In the genomic region with DNA sequence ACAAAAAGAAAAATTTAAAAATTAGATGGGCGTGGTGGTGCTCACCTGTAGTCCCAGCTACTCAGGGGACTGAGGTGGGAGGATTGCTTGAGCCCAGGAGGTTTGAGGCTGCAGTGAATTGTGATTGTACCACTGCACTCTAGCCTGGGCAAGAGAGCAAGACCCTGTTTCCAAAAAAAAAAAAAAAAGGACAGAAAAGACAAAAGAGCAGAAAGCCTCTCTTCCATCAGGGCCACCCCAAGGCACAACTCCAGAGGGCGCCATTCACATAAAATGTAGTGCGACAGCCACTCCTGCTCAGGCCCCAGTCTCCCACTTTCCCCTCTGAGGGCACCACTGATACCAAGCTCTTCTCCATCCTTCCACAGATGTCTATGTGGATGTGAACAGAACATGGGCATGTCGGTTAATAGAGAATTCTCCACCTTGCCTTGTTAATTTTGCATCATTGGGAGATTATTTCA, we compare ENCODE assay signal across 12 cellular contexts. TPM values are rescaled to one million over a fixed set of nuclear protein-coding genes. Genes with fewer than 3 reads are reported as not detected.
DNase-seq lines count a peak whose midpoint lies in the region; ATAC-seq, FAIRE-seq and TF ChIP-seq lines count a peak whose summit lies in the region.
"Had no signal": no experiment of that assay in that cellular context is flagged by ENCODE, and none has a peak within 500 bp of the region (broad histone marks: within the 10 kb centered on the region; RNA-seq: fewer than 3 reads in every experiment).

No MANE protein-coding gene starts in this region.

- H3K79me2 ChIP-seq in DND-41 (ENCODE audit: insufficient read depth, low read length) = no peaks in the 10 kb centered on the region

- no peaks in the 10 kb centered on the region for H3K4me1 ChIP-seq in DND-41 (ENCODE audit: insufficient read depth, low read length)
- peaks cover 17% of the 10 kb centered on the region for H3K4me1 ChIP-seq in prostate gland (replicated peaks)

- H3K9me3 ChIP-seq in DND-41 (ENCODE audit: insufficient read depth, low read length, severe bottlenecking) = no peaks in the 10 kb centered on the region
- H3K9me3 ChIP-seq in prostate gland = no peaks in the 10 kb centered on the region

- ATAC-seq in DND-41 (ENCODE audit: insufficient read depth, low read depth) (peak; percentile 55; the same call in 1 of the 3 replicates), GM18519 (IDR thresholded peaks at IDR 0.05; ENCODE audit: low FRiP score, unreplicated experiment) (no peak), sciatic nerve (no peak)
- ATAC-seq in stimulated activated effector memory CD8-positive, alpha-beta T cell treated with anti-CD3 and anti-CD28 coated beads, Interleukin-12 subunit alpha, Interleukin-12 subunit beta, amount 100 ng/mL, for 72 hours = no peak
- no peak for ATAC-seq in activated T-helper 17 cell treated with anti-CD3 and anti-CD28 coated beads, Interleukin-2, amount 50 U/mL, for 72 hours (replicated peaks)

- TF ChIP-seq POLR2A in prostate gland (IDR thresholded peaks at IDR 0.05) = no peak

- peaks cover 11% of the 10 kb centered on the region for H3K4me1 Mint-ChIP-seq in HFFc6 (ENCODE audit: low read depth)
- peaks cover 46% of the 10 kb centered on the region for H3K4me1 Mint-ChIP-seq in stimulated activated effector memory CD8-positive, alpha-beta T cell treated with anti-CD3 and anti-CD28 coated beads, Interleukin-12 subunit alpha, Interleukin-12 subunit beta, amount 100 ng/mL, for 72 hours
- peaks cover 18% of the 10 kb centered on the region for H3K4me1 Mint-ChIP-seq in activated T-helper 17 cell treated with anti-CD3 and anti-CD28 coated beads, Interleukin-2, amount 50 U/mL, for 72 hours

- no peaks in the 10 kb centered on the region for H3K9me3 Mint-ChIP-seq in HFFc6
- H3K9me3 Mint-ChIP-seq in stimulated activated effector memory CD8-positive, alpha-beta T cell treated with anti-CD3 and anti-CD28 coated beads, Interleukin-12 subunit alpha, Interleukin-12 subunit beta, amount 100 ng/mL, for 72 hours = no peaks in the 10 kb centered on the region
- no peaks in the 10 kb centered on the region for H3K9me3 Mint-ChIP-seq in activated T-helper 17 cell treated with anti-CD3 and anti-CD28 coated beads, Interleukin-2, amount 50 U/mL, for 72 hours
- H3K9me3 Mint-ChIP-seq: CD8-positive, alpha-beta memory T cell had no signal

- no peaks in the 10 kb centered on the region for H3K27me3 ChIP-seq in DND-41 (ENCODE audit: insufficient read depth, low read length, poor library complexity)
- H3K27me3 ChIP-seq in bronchial epithelial cell (ENCODE audit: control insufficient read depth, insufficient read depth, low read length) = no peaks in the 10 kb centered on the region
- no peaks in the 10 kb centered on the region for H3K27me3 ChIP-seq in prostate gland (replicated peaks; ENCODE audit: insufficient read depth)

- 97% methylated on average over 4 of the region's 4 CpGs for WGBS in prostate gland

- H3K4me3 Mint-ChIP-seq in HFFc6 = no peak overlapping the region
- H3K4me3 Mint-ChIP-seq in stimulated activated effector memory CD8-positive, alpha-beta T cell treated with anti-CD3 and anti-CD28 coated beads, Interleukin-12 subunit alpha, Interleukin-12 subunit beta, amount 100 ng/mL, for 72 hours = no peak overlapping the region
- no peak overlapping the region for H3K4me3 Mint-ChIP-seq in activated T-helper 17 cell treated with anti-CD3 and anti-CD28 coated beads, Interleukin-2, amount 50 U/mL, for 72 hours

- H3K36me3 ChIP-seq in DND-41 (ENCODE audit: insufficient read depth, low read length) (peaks cover 41% of the 10 kb centered on the region), bronchial epithelial cell (ENCODE audit: control insufficient read depth, insufficient read depth, low read length) (peaks cover 2% of the 10 kb centered on the region), prostate gland (no peaks in the 10 kb centered on the region)

- H4K20me1 ChIP-seq in DND-41 (ENCODE audit: insufficient read depth, low read length) = no peaks in the 10 kb centered on the region

- DNase-seq in DND-41 (peak; percentile 32), HFFc6 (no peak), bronchial epithelial cell (ENCODE audit: low read depth) (no peak), prostate gland (ENCODE audit: low spot score) (no peak), sciatic nerve (ENCODE audit: low spot score) (no peak)
- no peak for DNase-seq in stimulated activated effector memory CD8-positive, alpha-beta T cell treated with anti-CD3 and anti-CD28 coated beads, Interleukin-12 subunit alpha, Interleukin-12 subunit beta, amount 100 ng/mL, for 72 hours (ENCODE audit: low spot score in 2 of 2)
- DNase-seq: effector memory CD4-positive, alpha-beta T cell; H7; stimulated activated naive CD4-positive, alpha-beta T cell treated with Interleukin-2 at 50 U/mL for 16 hours had no signal

- H3K4me3 ChIP-seq in DND-41 (ENCODE audit: low read depth in 1 of 2, low read length in 2 of 2) = no peak overlapping the region
- H3K4me3 ChIP-seq in bronchial epithelial cell (ENCODE audit: low read depth, low read length) = no peak overlapping the region
- no peak overlapping the region for H3K4me3 ChIP-seq in prostate gland

- H3K27ac Mint-ChIP-seq in HFFc6 = no peak overlapping the region
- H3K27ac Mint-ChIP-seq in stimulated activated effector memory CD8-positive, alpha-beta T cell treated with anti-CD3 and anti-CD28 coated beads, Interleukin-12 subunit alpha, Interleukin-12 subunit beta, amount 100 ng/mL, for 72 hours = no peak overlapping the region
- H3K27ac Mint-ChIP-seq in activated T-helper 17 cell treated with anti-CD3 and anti-CD28 coated beads, Interleukin-2, amount 50 U/mL, for 72 hours = no peak overlapping the region

- peaks cover 10% of the 10 kb centered on the region; the same call in 1 of the 2 replicates for H3K36me3 Mint-ChIP-seq in HFFc6 (ENCODE audit: low read depth)
- H3K36me3 Mint-ChIP-seq in stimulated activated effector memory CD8-positive, alpha-beta T cell treated with anti-CD3 and anti-CD28 coated beads, Interleukin-12 subunit alpha, Interleukin-12 subunit beta, amount 100 ng/mL, for 72 hours = peaks cover 68% of the 10 kb centered on the region
- H3K36me3 Mint-ChIP-seq in activated T-helper 17 cell treated with anti-CD3 and anti-CD28 coated beads, Interleukin-2, amount 50 U/mL, for 72 hours (ENCODE audit: low read depth) = peaks cover 49% of the 10 kb centered on the region

- H3K9ac ChIP-seq in DND-41 (ENCODE audit: low read depth, low read length) = no peak overlapping the region

- TF ChIP-seq CTCF in DND-41 (IDR thresholded peaks at IDR 0.05; ENCODE audit: borderline replicate concordance, extremely low read depth, low read length, poor library complexity, severe bottlenecking) = peak; percentile 37
- peak; percentile 55 for TF ChIP-seq CTCF in HFFc6 (IDR thresholded peaks at IDR 0.05)
- peak; percentile 8 for TF ChIP-seq CTCF in bronchial epithelial cell (IDR thresholded peaks at IDR 0.05; ENCODE audit: insufficient read depth, low read length, severe bottlenecking)
- no peak for TF ChIP-seq CTCF in prostate gland (IDR thresholded peaks at IDR 0.05)

- no peaks in the 10 kb centered on the region; the same call in none of the 2 replicates for H3K27me3 Mint-ChIP-seq in HFFc6 (ENCODE audit: insufficient read depth)
- no peaks in the 10 kb centered on the region for H3K27me3 Mint-ChIP-seq in activated T-helper 17 cell treated with anti-CD3 and anti-CD28 coated beads, Interleukin-2, amount 50 U/mL, for 72 hours
- H3K27me3 Mint-ChIP-seq: CD8-positive, alpha-beta memory T cell had no signal

- no peak overlapping the region for H2AFZ ChIP-seq in DND-41 (ENCODE audit: low read depth, low read length)

- FAIRE-seq in bronchial epithelial cell (lab: Jason Lieb, UNC) = no peak

- no peak overlapping the region for H3K4me2 ChIP-seq in DND-41 (ENCODE audit: insufficient read depth, low read length)

- intact Hi-C loops in prostate gland (cut with DNase I) (no loop called here), sciatic nerve (cut with DNase I) (no loop called here)

- no peak overlapping the region for H3K27ac ChIP-seq in DND-41 (ENCODE audit: low read length)
- H3K27ac ChIP-seq in prostate gland = peak overlapping the region; percentile 32 to 43

RNA-seq across cellular contexts. Expression of a gene that starts 41.8 kb away (rescaled TPM):
- 10 to 100 TPM; 13.5 to 18.1 (median 15.2) TPM for total RNA-seq in HFFc6 (2021; fragmentation: NEBNext Ultra II Directional; extraction: Animal tissue kit (Norgen Biotek cat#: 25700))
- total RNA-seq in bronchial epithelial cell (7.0 and 8.4 TPM in 2 replicates), prostate gland (100 to 1,000 TPM in 1 of 2 donors, 10 to 100 TPM in 1; 88.0 to 148 TPM), sciatic nerve (53.8 TPM)
- total RNA-seq in activated T-helper 17 cell treated with anti-CD3 and anti-CD28 coated beads, Interleukin-2, amount 50 U/mL, for 72 hours = 10 to 100 TPM; 73.8 to 88.7 TPM

Comparison
In these comparisons a context has a peak if more than half of its experiments do, and no peak if none do; other contexts are left out.
1. CTCF ChIP-seq: peak in DND-41 (single experiment), HFFc6 (single experiment) and bronchial epithelial cell (single experiment); none in prostate gland (0 of 4).